ENCODE assay signal across 19 cellular contexts in the genomic region with DNA sequence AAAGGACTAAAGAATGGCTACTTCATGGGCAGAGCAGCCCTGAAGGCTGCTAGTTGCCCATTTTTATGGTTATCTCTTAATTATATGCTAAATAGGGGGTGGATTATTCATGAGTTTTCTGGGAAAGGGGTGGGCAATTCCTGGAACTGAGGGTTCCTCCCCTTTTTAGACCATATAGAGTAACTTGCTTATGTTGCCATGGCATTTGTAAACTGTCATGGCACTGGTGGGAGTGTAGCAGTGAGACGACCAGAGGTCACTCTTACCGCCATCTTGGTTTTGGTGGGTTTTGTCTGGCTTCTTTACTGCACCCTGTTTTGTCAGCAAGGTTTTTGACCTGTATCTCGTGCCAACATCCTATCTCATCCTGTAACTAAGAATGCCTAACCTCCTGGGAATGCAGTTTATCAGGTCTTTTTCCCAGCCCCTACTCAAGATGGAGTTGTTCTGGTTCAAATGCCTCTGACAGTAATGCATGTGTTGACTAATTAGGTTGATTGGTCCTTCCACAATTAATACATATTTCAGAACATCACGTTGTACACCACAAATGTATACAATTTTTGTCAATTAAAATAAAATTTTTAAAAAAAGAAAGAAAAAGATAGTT.
DNase-seq lines count a peak whose midpoint lies in the region; ATAC-seq and TF ChIP-seq lines count a peak whose summit lies in the region.
"Had no signal": no experiment of that assay in that cellular context is flagged by ENCODE, and none has a peak within 500 bp of the region (broad histone marks: within the 10 kb centered on the region; RNA-seq: fewer than 3 reads in every experiment).

No MANE protein-coding gene starts in this region.

- no peak overlapping the region for H4K8ac ChIP-seq in trophoblast cell (ENCODE audit: low read depth, low read length)

- H3K4me3 ChIP-seq in SK-N-MC (no peak overlapping the region), epithelial cell of esophagus (ENCODE audit: low read length) (no peak overlapping the region), trophoblast cell (ENCODE audit: low read depth, low read length) (no peak overlapping the region), tibial nerve (no peak overlapping the region), endodermal cell (ENCODE audit: low read length) (no peak overlapping the region)
- H3K4me3 ChIP-seq: BLaER1 treated with 17β-estradiol and CSF1 and Interleukin-3, amounts not matched to agents 10 nM and 100 nM; GM12878; HAP-1 had no signal

- no peak overlapping the region for H3K23ac ChIP-seq in trophoblast cell (ENCODE audit: low read length)

- H3K4ac ChIP-seq in trophoblast cell (ENCODE audit: low read depth, low read length) = no peak overlapping the region

- H3K27ac ChIP-seq in SK-N-MC (0 out of 2 replicates have a peak overlapping the region, but pooled peaks have one; percentile 33), trophoblast cell (ENCODE audit: low read depth, low read length) (no peak overlapping the region), tibial nerve (no peak overlapping the region), endodermal cell (ENCODE audit: low read depth, low read length) (no peak overlapping the region)
- H3K27ac ChIP-seq: BLaER1 treated with 17β-estradiol and CSF1 and Interleukin-3, amounts not matched to agents 10 nM and 100 nM had no signal

- peaks cover 29% of the 10 kb centered on the region for H3K4me1 Mint-ChIP-seq in CD14-positive monocyte
- no peaks in the 10 kb centered on the region for H3K4me1 Mint-ChIP-seq in endodermal cell
- H3K4me1 Mint-ChIP-seq in T-helper 2 cell treated with Interferon-gamma antibody and Interleukin-4, amounts not matched to agents 5 μg/mL and 100 μg/mL, for 36 hours (ENCODE audit: low read depth) = peaks cover 3% of the 10 kb centered on the region
- no peaks in the 10 kb centered on the region for H3K4me1 Mint-ChIP-seq in stimulated activated naive CD8-positive, alpha-beta T cell treated with anti-CD3 and anti-CD28 coated beads, Interleukin-15, amount 100 ng/mL, for 72 hours
- H3K4me1 Mint-ChIP-seq: CD4-positive, CD25-positive, alpha-beta regulatory T cell; CD8-positive, alpha-beta memory T cell had no signal

- H2BK120ac ChIP-seq in trophoblast cell (ENCODE audit: insufficient read depth, low read length, poor library complexity) = no peak overlapping the region

- no peak overlapping the region for H2BK12ac ChIP-seq in trophoblast cell (ENCODE audit: low read length)

- TF ChIP-seq EP300 in tibial nerve (IDR thresholded peaks at IDR 0.05) = no peak

- H3K36me3 Mint-ChIP-seq in CD14-positive monocyte (no peaks in the 10 kb centered on the region), endodermal cell (ENCODE audit: low read depth) (no peaks in the 10 kb centered on the region)
- peaks cover 8% of the 10 kb centered on the region for H3K36me3 Mint-ChIP-seq in T-helper 2 cell treated with Interferon-gamma antibody and Interleukin-4, amounts not matched to agents 5 μg/mL and 100 μg/mL, for 36 hours (ENCODE audit: low read depth)
- H3K36me3 Mint-ChIP-seq: CD4-positive, CD25-positive, alpha-beta regulatory T cell; CD8-positive, alpha-beta memory T cell had no signal

- intact Hi-C loops in CD14-positive monocyte (cut with micrococcal nuclease) = no loop called here

- no peak overlapping the region for H3K14ac ChIP-seq in trophoblast cell (ENCODE audit: low read length)

- DNase-seq in CD14-positive monocyte (ENCODE audit: low spot score) (no peak), SK-N-MC (ENCODE audit: low read depth, low spot score) (no peak), epithelial cell of esophagus (ENCODE audit: low read depth) (peak; percentile 49), trophoblast cell (peak; percentile 55 to 86), tibial nerve (ENCODE audit: low spot score in 2 of 2) (no peak), endodermal cell (no peak)
- no peak for DNase-seq in T-helper 2 cell treated with Interferon-gamma antibody and Interleukin-4, amounts not matched to agents 5 μg/mL and 100 μg/mL, for 36 hours (ENCODE audit: low spot score)
- DNase-seq in stimulated activated naive CD8-positive, alpha-beta T cell treated with anti-CD3 and anti-CD28 coated beads, Interleukin-15, amount 100 ng/mL, for 72 hours = no peak
- DNase-seq: 8988T; CD4-positive, CD25-positive, alpha-beta regulatory T cell; CD8-positive, alpha-beta memory T cell; COR-L47; DMS 273 treated with DMSO at 0.1 percent for 48 hours; DND-41; EL had no signal

- H3K9me3 Mint-ChIP-seq in CD14-positive monocyte (no peaks in the 10 kb centered on the region), endodermal cell (no peaks in the 10 kb centered on the region)
- H3K9me3 Mint-ChIP-seq in T-helper 2 cell treated with Interferon-gamma antibody and Interleukin-4, amounts not matched to agents 5 μg/mL and 100 μg/mL, for 36 hours = peaks cover 6% of the 10 kb centered on the region
- H3K9me3 Mint-ChIP-seq in stimulated activated naive CD8-positive, alpha-beta T cell treated with anti-CD3 and anti-CD28 coated beads, Interleukin-15, amount 100 ng/mL, for 72 hours = peaks cover 0 to 4% of the 10 kb centered on the region in 2 donors
- H3K9me3 Mint-ChIP-seq: CD4-positive, CD25-positive, alpha-beta regulatory T cell had no signal

- H3K27me3 Mint-ChIP-seq in CD14-positive monocyte (ENCODE audit: low read depth in 3 of 3) (no peaks in the 10 kb centered on the region), endodermal cell (ENCODE audit: insufficient read depth) (no peaks in the 10 kb centered on the region)
- H3K27me3 Mint-ChIP-seq in T-helper 2 cell treated with Interferon-gamma antibody and Interleukin-4, amounts not matched to agents 5 μg/mL and 100 μg/mL, for 36 hours (ENCODE audit: low read depth) = no peaks in the 10 kb centered on the region
- no peaks in the 10 kb centered on the region for H3K27me3 Mint-ChIP-seq in stimulated activated naive CD8-positive, alpha-beta T cell treated with anti-CD3 and anti-CD28 coated beads, Interleukin-15, amount 100 ng/mL, for 72 hours
- H3K27me3 Mint-ChIP-seq: B cell had no signal

- H3K27me3 ChIP-seq in trophoblast cell (ENCODE audit: insufficient read depth, low read length) = no peaks in the 10 kb centered on the region
- no peaks in the 10 kb centered on the region for H3K27me3 ChIP-seq in tibial nerve
- H3K27me3 ChIP-seq in endodermal cell (ENCODE audit: control insufficient read depth, insufficient read depth, low read length, poor library complexity, severe bottlenecking) = no peaks in the 10 kb centered on the region
- H3K27me3 ChIP-seq: BLaER1 treated with 17β-estradiol and CSF1 and Interleukin-3, amounts not matched to agents 10 nM and 100 nM had no signal

- no peak overlapping the region for H3K9ac ChIP-seq in SK-N-MC (ENCODE audit: insufficient read length)
- H3K9ac ChIP-seq in trophoblast cell (ENCODE audit: low read length) = no peak overlapping the region
- H3K9ac ChIP-seq in endodermal cell (ENCODE audit: extremely low read depth, low read length, poor library complexity, severe bottlenecking) = no peak overlapping the region
- H3K9ac ChIP-seq: BLaER1 treated with 17β-estradiol and CSF1 and Interleukin-3, amounts not matched to agents 10 nM and 100 nM had no signal

- H3K4me1 ChIP-seq in trophoblast cell (ENCODE audit: control insufficient read depth in 1 of 2, insufficient read depth in 2 of 2, low read length in 2 of 2) (no peaks in the 10 kb centered on the region), tibial nerve (peaks cover 0 to 13% (median 3%) of the 10 kb centered on the region in 4 donors), endodermal cell (ENCODE audit: control insufficient read depth, insufficient read depth, low read length) (no peaks in the 10 kb centered on the region)
- H3K4me1 ChIP-seq: HAP-1 had no signal

- H3K18ac ChIP-seq in trophoblast cell (ENCODE audit: low read length) = no peak overlapping the region

- no CpG with 5 or more reads among the region's 4 CpGs for WGBS in trophoblast cell (ENCODE audit: extremely low coverage, insufficient coverage, insufficient read length)
- WGBS in tibial nerve, 2 donors = 91 to 96% methylated on average over 4 of the region's 4 CpGs
- 96 to 100% methylated on average over 2 to 3 of the region's 4 CpGs for WGBS in endodermal cell (ENCODE audit: insufficient coverage in 1 of 2, insufficient read length in 1 of 2), 2 experiments

- no peak for TF ChIP-seq CTCF in CD14-positive monocyte (IDR thresholded peaks at IDR 0.05)
- no peak for TF ChIP-seq CTCF in epithelial cell of esophagus (IDR thresholded peaks at IDR 0.05; ENCODE audit: insufficient read depth, low read depth, low read length, missing control alignments)
- TF ChIP-seq CTCF in tibial nerve (IDR thresholded peaks at IDR 0.05) = no peak
- no peak for TF ChIP-seq CTCF in endodermal cell (conservative IDR thresholded peaks at IDR 0.05)

- ATAC-seq in stimulated activated naive CD8-positive, alpha-beta T cell treated with anti-CD3 and anti-CD28 coated beads, Interleukin-15, amount 100 ng/mL, for 72 hours = no peak
- ATAC-seq: GM12878 had no signal

- H3K36me3 ChIP-seq in SK-N-MC (ENCODE audit: insufficient read depth, low read length) (no peaks in the 10 kb centered on the region), trophoblast cell (ENCODE audit: control insufficient read depth in 1 of 2, insufficient read depth in 2 of 2, low read length in 2 of 2) (no peaks in the 10 kb centered on the region), tibial nerve (no peaks in the 10 kb centered on the region), endodermal cell (ENCODE audit: control insufficient read depth, insufficient read depth, low read length) (no peaks in the 10 kb centered on the region)
- H3K36me3 ChIP-seq: BLaER1 treated with 17β-estradiol and CSF1 and Interleukin-3, amounts not matched to agents 10 nM and 100 nM; HAP-1 had no signal

- no peak overlapping the region for H2AFZ ChIP-seq in trophoblast cell (ENCODE audit: insufficient read depth, low read length, poor library complexity)

- H4K91ac ChIP-seq in trophoblast cell (ENCODE audit: low read depth, low read length) = no peak overlapping the region

- no peaks in the 10 kb centered on the region for H3K79me1 ChIP-seq in trophoblast cell (ENCODE audit: low read length)

- no peak overlapping the region for H2BK5ac ChIP-seq in trophoblast cell (ENCODE audit: low read depth, low read length, poor library complexity)

- H4K12ac ChIP-seq in trophoblast cell (ENCODE audit: low read depth, low read length) = no peak overlapping the region

- H3K9me3 ChIP-seq in SK-N-MC (ENCODE audit: low read depth, low read length) (no peaks in the 10 kb centered on the region), trophoblast cell (ENCODE audit: insufficient read depth, low read depth, low read length) (no peaks in the 10 kb centered on the region), tibial nerve (no peaks in the 10 kb centered on the region), endodermal cell (ENCODE audit: control insufficient read depth, low read length) (no peaks in the 10 kb centered on the region)
- H3K9me3 ChIP-seq: HAP-1 had no signal

- peak overlapping the region in 5 of 7 donors; percentile 46 to 83 (median 72) for H3K27ac Mint-ChIP-seq in CD14-positive monocyte
- no peak overlapping the region for H3K27ac Mint-ChIP-seq in endodermal cell
- no peak overlapping the region for H3K27ac Mint-ChIP-seq in T-helper 2 cell treated with Interferon-gamma antibody and Interleukin-4, amounts not matched to agents 5 μg/mL and 100 μg/mL, for 36 hours
- no peak overlapping the region for H3K27ac Mint-ChIP-seq in stimulated activated naive CD8-positive, alpha-beta T cell treated with anti-CD3 and anti-CD28 coated beads, Interleukin-15, amount 100 ng/mL, for 72 hours
- H3K27ac Mint-ChIP-seq: B cell; CD4-positive, CD25-positive, alpha-beta regulatory T cell; CD8-positive, alpha-beta memory T cell had no signal

- H3K4me2 ChIP-seq in trophoblast cell (ENCODE audit: low read length) = no peak overlapping the region
- H3K4me2 ChIP-seq: BLaER1 treated with 17β-estradiol and CSF1 and Interleukin-3, amounts not matched to agents 10 nM and 100 nM had no signal

- H3K79me2 ChIP-seq in trophoblast cell (ENCODE audit: control insufficient read depth, insufficient read depth, low read length, poor library complexity) = no peaks in the 10 kb centered on the region

- no peak for TF ChIP-seq POLR2A in tibial nerve (IDR thresholded peaks at IDR 0.05)

- no peak overlapping the region for H3K4me3 Mint-ChIP-seq in CD14-positive monocyte
- no peak overlapping the region for H3K4me3 Mint-ChIP-seq in endodermal cell
- H3K4me3 Mint-ChIP-seq in T-helper 2 cell treated with Interferon-gamma antibody and Interleukin-4, amounts not matched to agents 5 μg/mL and 100 μg/mL, for 36 hours = no peak overlapping the region
- no peak overlapping the region for H3K4me3 Mint-ChIP-seq in stimulated activated naive CD8-positive, alpha-beta T cell treated with anti-CD3 and anti-CD28 coated beads, Interleukin-15, amount 100 ng/mL, for 72 hours
- H3K4me3 Mint-ChIP-seq: B cell; CD4-positive, CD25-positive, alpha-beta regulatory T cell; CD8-positive, alpha-beta memory T cell had no signal

- H2AK5ac ChIP-seq in trophoblast cell (ENCODE audit: low read length) = no peak overlapping the region

Comparison
In these comparisons a context has a peak if more than half of its experiments do, and no peak if none do; other contexts are left out.
1. DNase-seq: peak in epithelial cell of esophagus (single experiment) and trophoblast cell (2 of 2); none in CD14-positive monocyte (single experiment), SK-N-MC (single experiment), tibial nerve (0 of 2), endodermal cell (single experiment), T-helper 2 cell treated with Interferon-gamma antibody and Interleukin-4, amounts not matched to agents 5 μg/mL and 100 μg/mL, for 36 hours (single experiment) and stimulated activated naive CD8-positive, alpha-beta T cell treated with anti-CD3 and anti-CD28 coated beads, Interleukin-15, amount 100 ng/mL, for 72 hours (0 of 2).
2. H3K27ac Mint-ChIP-seq: peak in CD14-positive monocyte (5 of 7); none in endodermal cell (single experiment), T-helper 2 cell treated with Interferon-gamma antibody and Interleukin-4, amounts not matched to agents 5 μg/mL and 100 μg/mL, for 36 hours (single experiment) and stimulated activated naive CD8-positive, alpha-beta T cell treated with anti-CD3 and anti-CD28 coated beads, Interleukin-15, amount 100 ng/mL, for 72 hours (0 of 2).